ENCODE assay signal across 16 cellular contexts in the genomic region with DNA sequence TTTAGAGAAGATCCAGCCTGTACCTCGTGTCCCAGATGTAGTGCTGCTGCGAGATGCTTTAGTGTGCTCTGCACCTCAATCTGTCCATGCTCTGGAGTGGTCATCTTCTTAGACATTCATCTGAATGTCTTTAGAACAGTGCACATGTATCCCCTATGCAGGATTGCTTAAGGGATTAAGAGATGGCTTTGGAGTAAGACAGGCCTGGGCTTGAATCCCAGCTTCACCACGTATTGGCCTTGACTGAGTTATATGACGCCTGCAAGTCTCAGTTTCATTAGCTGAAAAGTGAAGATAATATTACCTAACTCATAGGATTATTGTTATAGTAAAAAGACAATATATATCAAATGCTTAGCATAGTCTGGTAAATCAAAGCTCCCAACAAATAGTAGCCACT.
A peak's percentile ranks its signal among the peaks of the same experiment; 100 is the strongest.
DNase-seq lines count a peak whose midpoint lies in the region; ATAC-seq, FAIRE-seq and TF ChIP-seq lines count a peak whose summit lies in the region.
"Had no signal": no experiment of that assay in that cellular context is flagged by ENCODE, and none has a peak within 500 bp of the region (broad histone marks: within the 10 kb centered on the region; RNA-seq: fewer than 3 reads in every experiment).

No MANE protein-coding gene starts in this region.

- intact Hi-C loops in kidney (cut with DNase I), result no loop called here

- H3K4me3 ChIP-seq in brain microvascular endothelial cell (ENCODE audit: low read depth, low read length), result no peak overlapping the region
- no peak overlapping the region for H3K4me3 ChIP-seq in kidney (ENCODE audit: low read length in 2 of 2)
- H3K4me3 ChIP-seq: GM23248, heart left ventricle, lung, SJSA1 had no signal

- in situ Hi-C loops in brain microvascular endothelial cell (cut with HindIII; ENCODE audit: low pct_ligation_motif_present, low sequenced_read_pairs), result no loop called here

- no peak for FAIRE-seq in H54 (lab: Jason Lieb, UNC)
- FAIRE-seq in kidney (lab: Jason Lieb, UNC), result no peak

- TF ChIP-seq CTCF in brain microvascular endothelial cell (IDR thresholded peaks at IDR 0.05; ENCODE audit: low read depth, low read length, missing control alignments) (no peak), kidney (IDR thresholded peaks at IDR 0.05; ENCODE audit: borderline replicate concordance, extremely low read depth, insufficient read depth) (no peak)

- DNase-seq in stimulated activated naive CD8-positive, alpha-beta T cell treated with anti-CD3 and anti-CD28 coated beads, Interleukin-15, Interleukin-2, amounts not matched to agents 100 U/mL and 50 U/mL, for 24 hours, result no peak
- DNase-seq in brain microvascular endothelial cell (no peak), islet precursor cell (no peak), H54 (ENCODE audit: insufficient read length, low spot score) (no peak), kidney (no peak), NCI-H2227 (lab: John Stamatoyannopoulos, UW; ENCODE audit: unreplicated experiment) (no peak)
- DNase-seq: BE2C; effector CD8-positive, alpha-beta T cell; GM23248; heart left ventricle; NCI-H1417 treated with DMSO at 0.1 percent for 48 hours had no signal

- H3K9me3 Mint-ChIP-seq in stimulated activated naive CD8-positive, alpha-beta T cell treated with anti-CD3 and anti-CD28 coated beads, Interleukin-15, Interleukin-2, amounts not matched to agents 100 ng/mL and 50 ng/mL, for 24 hours, result no peaks in the 10 kb centered on the region

- H3K27me3 Mint-ChIP-seq in stimulated activated naive CD8-positive, alpha-beta T cell treated with anti-CD3 and anti-CD28 coated beads, Interleukin-15, Interleukin-2, amounts not matched to agents 100 ng/mL and 50 ng/mL, for 24 hours, result no peaks in the 10 kb centered on the region

- no peak for ATAC-seq in stimulated activated naive CD8-positive, alpha-beta T cell treated with anti-CD3 and anti-CD28 coated beads, Interleukin-15, Interleukin-2, amounts not matched to agents 100 U/mL and 50 U/mL, for 24 hours
- peak; percentile 15 for ATAC-seq in HG03103 (IDR thresholded peaks at IDR 0.05; ENCODE audit: low read depth, unreplicated experiment)

- peaks cover 0 to 7% of the 10 kb centered on the region in 2 donors for H3K4me1 ChIP-seq in kidney (ENCODE audit: control insufficient read depth in 1 of 2, insufficient read depth in 1 of 2, low read depth in 1 of 2, low read length in 2 of 2)
- H3K4me1 ChIP-seq: BE2C, parathyroid adenoma, SJSA1 had no signal

- H3K9me3 ChIP-seq in kidney (ENCODE audit: control insufficient read depth in 1 of 2, low read length in 2 of 2), result no peaks in the 10 kb centered on the region
- H3K9me3 ChIP-seq: BE2C, heart left ventricle, SJSA1 had no signal

- peaks cover 92% of the 10 kb centered on the region for H3K36me3 Mint-ChIP-seq in stimulated activated naive CD8-positive, alpha-beta T cell treated with anti-CD3 and anti-CD28 coated beads, Interleukin-15, Interleukin-2, amounts not matched to agents 100 ng/mL and 50 ng/mL, for 24 hours (ENCODE audit: low read depth)

- peak overlapping the region; percentile 35 for H3K27ac ChIP-seq in brain microvascular endothelial cell
- no peak overlapping the region for H3K27ac ChIP-seq in kidney (ENCODE audit: low read depth in 2 of 2, low read length in 2 of 2)
- H3K27ac ChIP-seq: GM23248, parathyroid adenoma, SJSA1 had no signal

- H3K4me3 Mint-ChIP-seq in stimulated activated naive CD8-positive, alpha-beta T cell treated with anti-CD3 and anti-CD28 coated beads, Interleukin-15, Interleukin-2, amounts not matched to agents 100 ng/mL and 50 ng/mL, for 24 hours, result peak overlapping the region; percentile 56

- peaks cover 78% of the 10 kb centered on the region for H3K4me1 Mint-ChIP-seq in stimulated activated naive CD8-positive, alpha-beta T cell treated with anti-CD3 and anti-CD28 coated beads, Interleukin-15, Interleukin-2, amounts not matched to agents 100 ng/mL and 50 ng/mL, for 24 hours (ENCODE audit: low read depth)

- no peak overlapping the region for H3K9ac ChIP-seq in kidney (ENCODE audit: low read length in 2 of 2)
- H3K9ac ChIP-seq: GM23248, parathyroid adenoma had no signal

- no peaks in the 10 kb centered on the region for H3K27me3 ChIP-seq in brain microvascular endothelial cell (replicated peaks)
- H3K27me3 ChIP-seq: BE2C, heart left ventricle, SJSA1 had no signal

- peak overlapping the region; percentile 98 for H3K27ac Mint-ChIP-seq in stimulated activated naive CD8-positive, alpha-beta T cell treated with anti-CD3 and anti-CD28 coated beads, Interleukin-15, Interleukin-2, amounts not matched to agents 100 ng/mL and 50 ng/mL, for 24 hours

- H3K36me3 ChIP-seq in brain microvascular endothelial cell (replicated peaks), result peaks cover 48% of the 10 kb centered on the region
- peaks cover 11 to 23% of the 10 kb centered on the region in 2 donors for H3K36me3 ChIP-seq in kidney (ENCODE audit: control insufficient read depth in 1 of 2, insufficient read depth in 2 of 2, low read length in 2 of 2)

- TF ChIP-seq POLR2A in H54 (IDR thresholded peaks at IDR 0.05; ENCODE audit: low read depth, low read length), result no peak
